20 cellular contexts compared by ENCODE assay signal in the genomic region with DNA sequence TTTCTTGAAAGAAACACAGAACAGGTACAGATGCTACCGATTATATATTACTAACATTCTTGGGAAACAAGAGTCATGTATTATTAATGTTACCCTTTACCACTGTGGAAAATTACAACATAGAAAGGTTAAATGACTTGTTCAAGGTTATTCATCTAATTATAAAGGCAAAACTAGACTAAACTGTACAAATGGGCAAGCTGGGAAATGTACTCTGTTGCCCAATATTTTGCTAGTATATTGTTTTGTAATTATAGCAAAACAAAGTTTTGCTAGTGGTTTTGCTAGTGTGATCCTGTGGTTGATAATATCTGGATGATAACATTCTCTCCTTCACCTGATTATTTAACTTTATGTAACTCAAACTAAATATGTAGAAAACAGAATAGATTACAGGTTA.
"Had no signal": no experiment of that assay in that cellular context is flagged by ENCODE, and none has a peak within 500 bp of the region (broad histone marks: within the 10 kb centered on the region; RNA-seq: fewer than 3 reads in every experiment).

No MANE protein-coding gene starts in this region.

- DNase-seq: caudate nucleus; effector CD4-positive, alpha-beta T cell; endodermal cell; heart left ventricle; hippocampal formation; left lung; lower lobe of right lung; mesenchymal stem cell; midbrain; psoas muscle; spleen; stimulated activated CD4-positive, alpha-beta T cell treated with anti-CD3 and anti-CD28 coated beads, Interleukin-15, amount 100 ng/mL, for 24 hours; stimulated activated CD4-positive, alpha-beta T cell treated with anti-CD3 and anti-CD28 coated beads, Interleukin-1b, Interleukin-23, amount 100 ng/mL, for 48 hours; stimulated activated CD4-positive, alpha-beta T cell treated with anti-CD3 and anti-CD28 coated beads, Interleukin-4, amount 100 ng/mL, for 24 hours; stimulated activated naive B cell treated with anti-CD40 and anti-IgM and Interleukin-4, amounts not matched to agents 10 μg/mL and 1 μg/mL and 100 μg/mL, for 72 hours; stimulated activated naive CD8-positive, alpha-beta T cell treated with anti-CD3 and anti-CD28 coated beads, Interleukin-15, amount 100 ng/mL, for 72 hours; testis; transverse colon had no signal

- H3K27ac Mint-ChIP-seq: endodermal cell; stimulated activated naive B cell treated with anti-CD40 and anti-IgM and Interleukin-4, amounts not matched to agents 10 μg/mL and 1 μg/mL and 100 μg/mL, for 72 hours; stimulated activated naive CD8-positive, alpha-beta T cell treated with anti-CD3 and anti-CD28 coated beads, Interleukin-15, amount 100 ng/mL, for 72 hours had no signal

- ATAC-seq: heart left ventricle; left lung; lower lobe of right lung; psoas muscle; sciatic nerve; stimulated activated naive B cell treated with anti-CD40 and anti-IgM and Interleukin-4, amounts not matched to agents 10 μg/mL and 1 μg/mL and 100 μg/mL, for 72 hours; stimulated activated naive CD8-positive, alpha-beta T cell treated with anti-CD3 and anti-CD28 coated beads, Interleukin-15, amount 100 ng/mL, for 72 hours had no signal

- H3K27me3 Mint-ChIP-seq: stimulated activated naive B cell treated with anti-CD40 and anti-IgM and Interleukin-4, amounts not matched to agents 10 μg/mL and 1 μg/mL and 100 μg/mL, for 72 hours; stimulated activated naive CD8-positive, alpha-beta T cell treated with anti-CD3 and anti-CD28 coated beads, Interleukin-15, amount 100 ng/mL, for 72 hours had no signal

- H3K4me1 Mint-ChIP-seq: endodermal cell; nephron; stimulated activated naive B cell treated with anti-CD40 and anti-IgM and Interleukin-4, amounts not matched to agents 10 μg/mL and 1 μg/mL and 100 μg/mL, for 72 hours; stimulated activated naive CD8-positive, alpha-beta T cell treated with anti-CD3 and anti-CD28 coated beads, Interleukin-15, amount 100 ng/mL, for 72 hours had no signal

- H3K36me3 Mint-ChIP-seq: stimulated activated naive B cell treated with anti-CD40 and anti-IgM and Interleukin-4, amounts not matched to agents 10 μg/mL and 1 μg/mL and 100 μg/mL, for 72 hours had no signal

- H3K4me3 Mint-ChIP-seq: endodermal cell; nephron; stimulated activated naive B cell treated with anti-CD40 and anti-IgM and Interleukin-4, amounts not matched to agents 10 μg/mL and 1 μg/mL and 100 μg/mL, for 72 hours; stimulated activated naive CD8-positive, alpha-beta T cell treated with anti-CD3 and anti-CD28 coated beads, Interleukin-15, amount 100 ng/mL, for 72 hours had no signal
